Comparison of ENCODE assay signal across 16 cellular contexts in genomic region chr12:6250343-6250742, GRCh38. TPM values are rescaled to one million over a fixed set of nuclear protein-coding genes. Genes with fewer than 3 reads are reported as not detected.
DNase-seq lines count a peak whose midpoint lies in the region; ATAC-seq and TF ChIP-seq lines count a peak whose summit lies in the region.
"Had no signal": no experiment of that assay in that cellular context is flagged by ENCODE, and none has a peak within 500 bp of the region (broad histone marks: within the 10 kb centered on the region; RNA-seq: fewer than 3 reads in every experiment).

No MANE protein-coding gene starts in this region.

- no peaks in the 10 kb centered on the region for H3K36me3 ChIP-seq in left ventricle myocardium inferior
- H3K36me3 ChIP-seq in upper lobe of right lung, result no peaks in the 10 kb centered on the region
- H3K36me3 ChIP-seq in brain microvascular endothelial cell (replicated peaks), result no peaks in the 10 kb centered on the region
- H3K36me3 ChIP-seq: ovary had no signal

- ATAC-seq in Right ventricle myocardium inferior (peak; percentile 67), upper lobe of right lung (peak; percentile 59), HG02840 (IDR thresholded peaks at IDR 0.05; ENCODE audit: low FRiP score, unreplicated experiment) (no peak)
- ATAC-seq: activated CD8-positive, alpha-beta T cell treated with anti-CD3 and anti-CD28 coated beads, Interleukin-2, amount 10 ng/mL, durations not matched to agents 7 days and 5 days; Panc1; stimulated activated naive CD8-positive, alpha-beta T cell treated with anti-CD3 and anti-CD28 coated beads, Interleukin-15, Interleukin-2, amounts not matched to agents 100 U/mL and 50 U/mL, for 24 hours had no signal

- TF ChIP-seq CTCF in left ventricle myocardium inferior (IDR thresholded peaks at IDR 0.05; ENCODE audit: borderline replicate concordance) (no peak), epithelial cell of esophagus (IDR thresholded peaks at IDR 0.05; ENCODE audit: insufficient read depth, low read depth, low read length, missing control alignments) (no peak), upper lobe of right lung (IDR thresholded peaks at IDR 0.05) (no peak), brain microvascular endothelial cell (IDR thresholded peaks at IDR 0.05; ENCODE audit: low read depth, low read length, missing control alignments) (no peak)

- in situ Hi-C loops in brain microvascular endothelial cell (cut with HindIII; ENCODE audit: low pct_ligation_motif_present, low sequenced_read_pairs), result no loop called here

- intact Hi-C loops in Right ventricle myocardium inferior (cut with DNase I), result no loop called here
- intact Hi-C loops in left ventricle myocardium inferior (cut with micrococcal nuclease), result no loop called here
- intact Hi-C loops in upper lobe of right lung (cut with DNase I), result no loop called here

- H3K9me3 ChIP-seq in left ventricle myocardium inferior (replicated peaks), result no peaks in the 10 kb centered on the region
- H3K9me3 ChIP-seq in upper lobe of right lung, result no peaks in the 10 kb centered on the region
- H3K9me3 ChIP-seq: ovary had no signal

- no peaks in the 10 kb centered on the region for H3K4me1 ChIP-seq in left ventricle myocardium inferior
- peaks cover 4% of the 10 kb centered on the region for H3K4me1 ChIP-seq in upper lobe of right lung

- H3K27ac ChIP-seq in left ventricle myocardium inferior (replicated peaks) (no peak overlapping the region), upper lobe of right lung (no peak overlapping the region), brain microvascular endothelial cell (no peak overlapping the region)
- H3K27ac ChIP-seq: ovary had no signal

- H3K27me3 ChIP-seq in left ventricle myocardium inferior (ENCODE audit: low read depth) (peaks cover 8% of the 10 kb centered on the region), upper lobe of right lung (no peaks in the 10 kb centered on the region), brain microvascular endothelial cell (replicated peaks) (peaks cover 3% of the 10 kb centered on the region)
- H3K27me3 ChIP-seq: ovary had no signal

- H3K4me3 ChIP-seq in left ventricle myocardium inferior (no peak overlapping the region), epithelial cell of esophagus (ENCODE audit: low read length) (no peak overlapping the region), upper lobe of right lung (no peak overlapping the region), brain microvascular endothelial cell (ENCODE audit: low read depth, low read length) (no peak overlapping the region)
- H3K4me3 ChIP-seq: ovary had no signal

- DNase-seq in Right ventricle myocardium inferior (ENCODE audit: missing footprints), result no peak
- DNase-seq in left ventricle myocardium inferior, result no peak
- peak; percentile 47 for DNase-seq in epithelial cell of esophagus (ENCODE audit: low read depth)
- DNase-seq in islet precursor cell, result peak; percentile 86
- peak; percentile 37 for DNase-seq in upper lobe of right lung
- no peak for DNase-seq in brain microvascular endothelial cell
- DNase-seq in NCI-H345 treated with DMSO at 0.1 percent for 48 hours (lab: John Stamatoyannopoulos, UW; ENCODE audit: unreplicated experiment), result no peak
- DNase-seq: activated CD8-positive, alpha-beta T cell treated with anti-CD3 and anti-CD28 coated beads, Interleukin-2, amount 10 ng/mL, durations not matched to agents 7 days and 5 days; GOT3; midbrain; NCI-H187 treated with DMSO at 0.1 percent for 48 hours; NCI-H524 treated with DMSO at 0.1 percent for 48 hours; ovary; stimulated activated naive CD8-positive, alpha-beta T cell treated with anti-CD3 and anti-CD28 coated beads, Interleukin-15, Interleukin-2, amounts not matched to agents 100 U/mL and 50 U/mL, for 24 hours had no signal

RNA-seq across cellular contexts. Expression of gene CD9, which starts 50.1 kb away (rescaled TPM):
- total RNA-seq in Right ventricle myocardium inferior (46.9 TPM), left ventricle myocardium inferior (55.5 TPM), upper lobe of right lung (445 TPM)

Comparison
In these comparisons a context has a peak if more than half of its experiments do, and no peak if none do; other contexts are left out.
1. DNase-seq: peak in epithelial cell of esophagus (single experiment), islet precursor cell (single experiment) and upper lobe of right lung (single experiment); none in Right ventricle myocardium inferior (single experiment), left ventricle myocardium inferior (single experiment), brain microvascular endothelial cell (single experiment) and NCI-H345 treated with DMSO at 0.1 percent for 48 hours (single experiment).